Comparison of ENCODE assay signal across 17 cellular contexts in the genomic region with DNA sequence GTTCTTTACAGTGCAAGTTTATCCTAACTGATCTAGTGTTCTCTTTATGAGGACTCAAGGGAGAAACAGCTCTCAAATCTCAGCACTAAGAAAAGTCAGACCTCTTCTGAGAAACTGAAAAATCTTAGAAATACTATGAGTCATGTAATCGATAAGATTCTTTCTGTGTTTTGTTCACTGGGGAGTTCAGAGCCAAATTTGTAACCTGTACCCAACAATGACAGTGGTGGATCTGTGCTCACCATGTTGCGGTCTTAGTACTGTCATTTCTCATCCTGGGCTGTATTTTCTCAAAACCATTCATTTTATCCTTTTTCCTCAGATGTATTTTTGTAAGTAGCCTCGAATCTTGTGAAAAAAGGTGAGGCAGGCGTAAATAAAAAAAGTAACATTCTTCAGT.
A peak's percentile ranks its signal among the peaks of the same experiment; 100 is the strongest.
DNase-seq lines count a peak whose midpoint lies in the region; ATAC-seq and TF ChIP-seq lines count a peak whose summit lies in the region.
"Had no signal": no experiment of that assay in that cellular context is flagged by ENCODE, and none has a peak within 500 bp of the region (broad histone marks: within the 10 kb centered on the region; RNA-seq: fewer than 3 reads in every experiment).

No MANE protein-coding gene starts in this region.

- H3K36me3 ChIP-seq in BLaER1 (no peaks in the 10 kb centered on the region), psoas muscle (ENCODE audit: insufficient read depth in 1 of 2, low read depth in 1 of 2) (no peaks in the 10 kb centered on the region)

- H3K9ac ChIP-seq in BLaER1 = no peak overlapping the region

- 89 to 94% (median 91%) methylated on average over 4 of the region's 4 CpGs for WGBS in psoas muscle, 3 donors

- peak; percentile 33 for ATAC-seq in stimulated activated effector memory CD8-positive, alpha-beta T cell treated with anti-CD3 and anti-CD28 coated beads, Interleukin-12 subunit alpha, Interleukin-12 subunit beta, amount 100 ng/mL, for 72 hours
- ATAC-seq in natural killer cell = no peak
- no peak for ATAC-seq in psoas muscle
- ATAC-seq: A549; CD8-positive, alpha-beta T cell had no signal

- H3K4me1 ChIP-seq in BLaER1 = peaks cover 48% of the 10 kb centered on the region
- no peaks in the 10 kb centered on the region for H3K4me1 ChIP-seq in psoas muscle
- H3K4me1 ChIP-seq: A549, Caco-2 had no signal

- H3K4me3 ChIP-seq in BLaER1 (no peak overlapping the region), psoas muscle (no peak overlapping the region)
- H3K4me3 ChIP-seq: A549 had no signal

- no peak overlapping the region for H3K27ac Mint-ChIP-seq in stimulated activated effector memory CD8-positive, alpha-beta T cell treated with anti-CD3 and anti-CD28 coated beads, Interleukin-12 subunit alpha, Interleukin-12 subunit beta, amount 100 ng/mL, for 72 hours
- no peak overlapping the region for H3K27ac Mint-ChIP-seq in natural killer cell
- H3K27ac Mint-ChIP-seq: B cell; CD4-positive, alpha-beta T cell; CD8-positive, alpha-beta T cell had no signal

- intact Hi-C loops in natural killer cell (cut with micrococcal nuclease) = no loop called here
- intact Hi-C loops in psoas muscle (cut with DNase I) = no loop called here

- no peaks in the 10 kb centered on the region for H3K36me3 Mint-ChIP-seq in stimulated activated effector memory CD8-positive, alpha-beta T cell treated with anti-CD3 and anti-CD28 coated beads, Interleukin-12 subunit alpha, Interleukin-12 subunit beta, amount 100 ng/mL, for 72 hours
- no peaks in the 10 kb centered on the region for H3K36me3 Mint-ChIP-seq in natural killer cell
- H3K36me3 Mint-ChIP-seq: CD8-positive, alpha-beta T cell had no signal

- H3K27ac ChIP-seq in BLaER1 (no peak overlapping the region), caudate nucleus (ENCODE audit: low read depth, low read length) (peak overlapping the region; percentile 68), psoas muscle (no peak overlapping the region)
- H3K27ac ChIP-seq: 22Rv1, A549, C4-2B had no signal

- no peaks in the 10 kb centered on the region for H3K27me3 Mint-ChIP-seq in natural killer cell (ENCODE audit: low read depth in 2 of 2)
- H3K27me3 Mint-ChIP-seq: B cell had no signal

- H3K9me3 ChIP-seq in BLaER1 (peaks cover 28% of the 10 kb centered on the region), psoas muscle (peaks cover 3% of the 10 kb centered on the region)
- H3K9me3 ChIP-seq: A549, Caco-2 had no signal

- no peak for DNase-seq in caudate nucleus (lab: John Stamatoyannopoulos, UW)
- no peak for DNase-seq in stimulated activated effector memory CD8-positive, alpha-beta T cell treated with anti-CD3 and anti-CD28 coated beads, Interleukin-12 subunit alpha, Interleukin-12 subunit beta, amount 100 ng/mL, for 72 hours (ENCODE audit: low spot score in 2 of 2)
- DNase-seq in natural killer cell = no peak
- no peak for DNase-seq in psoas muscle
- no peak for DNase-seq in medulla oblongata (ENCODE audit: extremely low spot score)
- DNase-seq: AML-193; Caco-2; Calu3; CD4-positive, alpha-beta T cell; CD8-positive, alpha-beta T cell; DMS79 treated with DMSO at 0.1 percent for 48 hours; GF-D8 had no signal

- TF ChIP-seq CTCF in natural killer cell (IDR thresholded peaks at IDR 0.05) (no peak), psoas muscle (IDR thresholded peaks at IDR 0.05) (no peak)

- no peak overlapping the region for H3K4me3 Mint-ChIP-seq in stimulated activated effector memory CD8-positive, alpha-beta T cell treated with anti-CD3 and anti-CD28 coated beads, Interleukin-12 subunit alpha, Interleukin-12 subunit beta, amount 100 ng/mL, for 72 hours
- H3K4me3 Mint-ChIP-seq in natural killer cell = no peak overlapping the region
- H3K4me3 Mint-ChIP-seq: B cell; CD4-positive, alpha-beta T cell; CD8-positive, alpha-beta T cell had no signal

- H3K9me3 Mint-ChIP-seq in stimulated activated effector memory CD8-positive, alpha-beta T cell treated with anti-CD3 and anti-CD28 coated beads, Interleukin-12 subunit alpha, Interleukin-12 subunit beta, amount 100 ng/mL, for 72 hours = no peaks in the 10 kb centered on the region
- H3K9me3 Mint-ChIP-seq in natural killer cell = no peaks in the 10 kb centered on the region
- H3K9me3 Mint-ChIP-seq: CD4-positive, alpha-beta T cell had no signal

- no peaks in the 10 kb centered on the region for H4K20me1 ChIP-seq in BLaER1

- H3K27me3 ChIP-seq in BLaER1 = no peaks in the 10 kb centered on the region
- H3K27me3 ChIP-seq in psoas muscle (ENCODE audit: insufficient read depth in 3 of 3, low read length in 2 of 3) = no peaks in the 10 kb centered on the region

- H3K4me2 ChIP-seq in BLaER1 = peak overlapping the region; percentile 64
- H3K4me2 ChIP-seq: A549 had no signal

- peaks cover 7% of the 10 kb centered on the region for H3K4me1 Mint-ChIP-seq in stimulated activated effector memory CD8-positive, alpha-beta T cell treated with anti-CD3 and anti-CD28 coated beads, Interleukin-12 subunit alpha, Interleukin-12 subunit beta, amount 100 ng/mL, for 72 hours
- H3K4me1 Mint-ChIP-seq in natural killer cell = peaks cover 0 to 8% of the 10 kb centered on the region in 2 donors
